15 cellular contexts compared by ENCODE assay signal in the genomic region with DNA sequence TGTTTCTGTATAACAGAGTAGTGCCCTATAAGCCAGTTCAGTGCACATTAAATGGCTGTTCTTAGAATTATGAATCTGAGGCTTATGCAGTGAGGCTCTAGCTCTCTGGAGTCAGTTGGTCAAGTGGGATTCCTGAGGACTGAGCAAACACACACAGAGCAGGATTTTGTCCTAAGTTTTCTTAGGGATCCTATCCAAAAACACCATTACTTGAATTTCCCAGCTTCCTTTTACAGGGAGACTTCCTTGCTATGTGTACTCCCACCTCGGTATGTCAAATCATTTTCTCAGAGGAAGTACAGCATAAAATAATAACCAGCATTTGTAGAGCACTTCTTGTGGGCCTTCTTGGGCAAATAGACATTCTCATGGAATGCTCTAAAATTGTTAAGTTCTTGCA.
DNase-seq lines count a peak whose midpoint lies in the region; ATAC-seq and TF ChIP-seq lines count a peak whose summit lies in the region.
"Had no signal": no experiment of that assay in that cellular context is flagged by ENCODE, and none has a peak within 500 bp of the region (broad histone marks: within the 10 kb centered on the region; RNA-seq: fewer than 3 reads in every experiment).

No MANE protein-coding gene starts in this region.

- TF ChIP-seq CTCF in HFFc6 (IDR thresholded peaks at IDR 0.05) (no peak), brain microvascular endothelial cell (IDR thresholded peaks at IDR 0.05; ENCODE audit: low read depth, low read length, missing control alignments) (no peak)

- H3K27ac Mint-ChIP-seq in HFFc6 (peak overlapping the region; percentile 75), memory B cell (peak overlapping the region; percentile 66)
- H3K27ac Mint-ChIP-seq: stimulated activated memory B cell treated with anti-CD40 and anti-IgM and Interleukin-4, amounts not matched to agents 10 μg/mL and 1 μg/mL and 100 μg/mL, for 72 hours had no signal

- H3K36me3 ChIP-seq in brain microvascular endothelial cell (replicated peaks): no peaks in the 10 kb centered on the region

- H3K4me3 ChIP-seq in brain microvascular endothelial cell (ENCODE audit: low read depth, low read length): no peak overlapping the region

- no peaks in the 10 kb centered on the region for H3K27me3 ChIP-seq in brain microvascular endothelial cell (replicated peaks)

- no peak overlapping the region for H3K27ac ChIP-seq in brain microvascular endothelial cell

- intact Hi-C loops in posterior cingulate gyrus (cut with DNase I): loop anchor here (10.0 kb wide), 1 partner anchor 93 kb away; the partner anchor contains the start of genes BBS4 and HIGD2B

- H3K36me3 Mint-ChIP-seq in HFFc6 (ENCODE audit: low read depth) (peaks cover 5% of the 10 kb centered on the region; the same call in 1 of the 2 replicates), memory B cell (peaks cover 3% of the 10 kb centered on the region)
- H3K36me3 Mint-ChIP-seq: naive B cell had no signal

- no peak for ATAC-seq in memory B cell (ENCODE audit: low read depth)
- ATAC-seq in HG02763 (IDR thresholded peaks at IDR 0.05; ENCODE audit: unreplicated experiment): no peak
- ATAC-seq in HG03378 (IDR thresholded peaks at IDR 0.05; ENCODE audit: unreplicated experiment): no peak
- ATAC-seq: stimulated activated memory B cell treated with anti-CD40 and anti-IgM and Interleukin-4, amounts not matched to agents 10 μg/mL and 1 μg/mL and 100 μg/mL, for 72 hours had no signal

- peak; percentile 24 for DNase-seq in AG08395 (ENCODE audit: low spot score)
- peak; percentile 59 for DNase-seq in HFFc6
- DNase-seq in brain microvascular endothelial cell: peak; percentile 12
- no peak for DNase-seq in memory B cell (ENCODE audit: low spot score in 2 of 2)
- DNase-seq in posterior cingulate gyrus: no peak
- no peak for DNase-seq in anterior cingulate cortex (lab: John Stamatoyannopoulos, UW)
- DNase-seq: activated CD4-positive, CD25-positive, alpha-beta regulatory T cell; activated gamma-delta T cell; Calu3; effector memory CD4-positive, alpha-beta T cell; GF-D8; naive B cell had no signal

- peaks cover 22% of the 10 kb centered on the region for H3K4me1 Mint-ChIP-seq in HFFc6 (ENCODE audit: low read depth)
- no peaks in the 10 kb centered on the region for H3K4me1 Mint-ChIP-seq in memory B cell
- H3K4me1 Mint-ChIP-seq: naive B cell; stimulated activated memory B cell treated with anti-CD40 and anti-IgM and Interleukin-4, amounts not matched to agents 10 μg/mL and 1 μg/mL and 100 μg/mL, for 72 hours had no signal

- peaks cover 3% of the 10 kb centered on the region; the same call in 1 of the 2 replicates for H3K27me3 Mint-ChIP-seq in HFFc6 (ENCODE audit: insufficient read depth)
- H3K27me3 Mint-ChIP-seq in memory B cell: no peaks in the 10 kb centered on the region
- H3K27me3 Mint-ChIP-seq: naive B cell; stimulated activated memory B cell treated with anti-CD40 and anti-IgM and Interleukin-4, amounts not matched to agents 10 μg/mL and 1 μg/mL and 100 μg/mL, for 72 hours had no signal

- H3K4me3 Mint-ChIP-seq in HFFc6 (no peak overlapping the region; the same call in 1 of the 2 replicates), memory B cell (no peak overlapping the region)
- H3K4me3 Mint-ChIP-seq: naive B cell; stimulated activated memory B cell treated with anti-CD40 and anti-IgM and Interleukin-4, amounts not matched to agents 10 μg/mL and 1 μg/mL and 100 μg/mL, for 72 hours had no signal

- in situ Hi-C loops in brain microvascular endothelial cell (cut with HindIII; ENCODE audit: low pct_ligation_motif_present, low sequenced_read_pairs): no loop called here

- H3K9me3 Mint-ChIP-seq in HFFc6 (no peaks in the 10 kb centered on the region), memory B cell (no peaks in the 10 kb centered on the region)
- H3K9me3 Mint-ChIP-seq: naive B cell; stimulated activated memory B cell treated with anti-CD40 and anti-IgM and Interleukin-4, amounts not matched to agents 10 μg/mL and 1 μg/mL and 100 μg/mL, for 72 hours had no signal

Comparison
In these comparisons a context has a peak if more than half of its experiments do, and no peak if none do; other contexts are left out.
1. DNase-seq: peak in AG08395 (single experiment), HFFc6 (single experiment) and brain microvascular endothelial cell (single experiment); none in memory B cell (0 of 2), posterior cingulate gyrus (0 of 10) and anterior cingulate cortex (0 of 58).